1 cellular context compared by ENCODE assay signal in the genomic region with DNA sequence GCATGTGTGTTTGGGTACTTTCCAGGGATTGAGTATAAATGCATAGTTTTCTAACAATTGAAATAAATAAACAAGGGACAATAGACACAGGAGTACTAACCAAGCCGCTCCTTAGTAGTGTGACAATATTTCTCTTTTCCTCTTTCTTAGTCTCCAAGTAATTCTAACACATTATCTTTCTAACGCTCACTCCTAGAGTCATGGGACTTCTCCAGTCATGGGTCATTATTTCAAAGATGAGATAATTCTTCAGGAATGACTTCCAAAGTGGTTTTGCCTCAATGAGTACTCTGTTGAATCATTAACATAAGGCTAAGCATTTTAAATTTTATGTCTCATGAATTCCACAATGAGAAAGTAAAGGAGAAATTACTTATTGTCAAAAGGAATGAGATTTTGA.
TF ChIP-seq lines count a peak whose summit lies in the region.

No MANE protein-coding gene starts in this region.

TF ChIP-seq in neural cell, 6 proteins besides CTCF, POLR2A, EP300 and RAD21 (continued from another document):
- no peak for TF ChIP-seq REST (IDR thresholded peaks at IDR 0.05; ENCODE audit: borderline replicate concordance)
- no peak for TF ChIP-seq SMC3 (conservative IDR thresholded peaks at IDR 0.05; ENCODE audit: poor library complexity)
